ENCODE assay signal across 16 cellular contexts in the genomic region with DNA sequence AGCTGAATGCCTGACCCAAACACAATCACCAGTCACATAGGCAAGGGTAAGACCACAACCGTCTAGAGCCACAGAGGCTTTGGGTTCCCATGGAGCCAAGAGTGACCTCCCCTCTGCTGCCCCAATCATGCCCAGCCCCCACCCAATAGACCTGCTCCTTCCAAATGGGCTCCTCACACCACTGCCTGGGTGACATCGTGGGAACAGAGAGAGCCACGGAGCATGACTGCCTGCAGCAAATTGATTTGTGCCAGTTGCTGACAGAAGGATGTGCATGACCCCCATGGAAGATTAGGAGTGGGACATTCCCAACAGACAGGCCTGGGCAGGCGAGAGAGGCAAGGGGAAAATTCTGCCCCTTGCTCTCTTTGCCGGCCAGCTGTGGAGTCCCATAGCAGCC.
A peak's percentile ranks its signal among the peaks of the same experiment; 100 is the strongest.
DNase-seq lines count a peak whose midpoint lies in the region; ATAC-seq and TF ChIP-seq lines count a peak whose summit lies in the region.
"Had no signal": no experiment of that assay in that cellular context is flagged by ENCODE, and none has a peak within 500 bp of the region (broad histone marks: within the 10 kb centered on the region; RNA-seq: fewer than 3 reads in every experiment).

No MANE protein-coding gene starts in this region.

- H3K4me1 Mint-ChIP-seq in brain = peaks cover 31% of the 10 kb centered on the region

- H4K20me1 ChIP-seq in SK-N-SH (ENCODE audit: insufficient read depth) = peaks cover 5% of the 10 kb centered on the region; the same call in 1 of the 2 replicates

- H3K9ac ChIP-seq in SK-N-SH = no peak overlapping the region

- H3K4me1 ChIP-seq in SK-N-SH (ENCODE audit: control insufficient read depth in 1 of 2, insufficient read depth in 2 of 2, low read depth in 1 of 2, low read length in 1 of 2) (peaks cover 0 to 16% of the 10 kb centered on the region in 2 experiments; a peak in 2 of 4 replicates), thyroid gland (peaks cover 11 to 12% of the 10 kb centered on the region in 2 donors)
- H3K4me1 ChIP-seq: A549 had no signal

- H3K9me3 ChIP-seq in SK-N-SH = no peaks in the 10 kb centered on the region
- H3K9me3 ChIP-seq in thyroid gland = no peaks in the 10 kb centered on the region
- H3K9me3 ChIP-seq: A549, MG63 had no signal

- DNase-seq in SK-N-SH (peak; percentile 33), left kidney (ENCODE audit: low read depth, low spot score) (peak; percentile 68), thyroid gland (peak; percentile 33 to 59), erythroblast (lab: John Stamatoyannopoulos, UW) (no peak), HUDEP-2 (lab: John Stamatoyannopoulos, UW; ENCODE audit: unreplicated experiment in 76 of 76) (no peak)
- DNase-seq: CD4-positive, alpha-beta T cell; KG1; MG63; NCI-H1105 treated with DMSO at 0.1 percent for 48 hours; NCI-H187; NCI-H524; OCI-M1 had no signal

- no peak overlapping the region for H3K4me3 Mint-ChIP-seq in brain
- H3K4me3 Mint-ChIP-seq: CD4-positive, alpha-beta T cell had no signal

- TF ChIP-seq CTCF in SK-N-SH (IDR thresholded peaks at IDR 0.05) (no peak), brain (conservative IDR thresholded peaks at IDR 0.05) (no peak), thyroid gland (IDR thresholded peaks at IDR 0.05) (no peak)

- peak overlapping the region; percentile 13 to 78 (median 28) for H3K27ac Mint-ChIP-seq in brain
- H3K27ac Mint-ChIP-seq: CD4-positive, alpha-beta T cell had no signal

- TF ChIP-seq POLR2A in thyroid gland (IDR thresholded peaks at IDR 0.05) (no peak), erythroblast (IDR thresholded peaks at IDR 0.05; ENCODE audit: low read length) (no peak)

- intact Hi-C loops in thyroid gland (cut with DNase I) = no loop called here

- H3F3A ChIP-seq in SK-N-SH (replicated peaks; ENCODE audit: insufficient read depth) = peaks cover 5% of the 10 kb centered on the region

- H3K27ac ChIP-seq in SK-N-SH (ENCODE audit: low read depth in 2 of 2, low read length in 1 of 2) = no peak overlapping the region
- no peak overlapping the region for H3K27ac ChIP-seq in thyroid gland
- H3K27ac ChIP-seq: A549 had no signal

- H2AFZ ChIP-seq in SK-N-SH (ENCODE audit: low read depth) = no peak overlapping the region

- H3K9me2 ChIP-seq in SK-N-SH = no peaks in the 10 kb centered on the region

- H3K36me3 Mint-ChIP-seq in brain = no peaks in the 10 kb centered on the region

- TF ChIP-seq RAD21 in SK-N-SH (IDR thresholded peaks at IDR 0.05; ENCODE audit: low read length) = no peak

- no peak overlapping the region for H3K4me2 ChIP-seq in SK-N-SH
- H3K4me2 ChIP-seq: A549 had no signal

- no peaks in the 10 kb centered on the region for H3K79me2 ChIP-seq in SK-N-SH (ENCODE audit: insufficient read depth)

- no peak for ATAC-seq in SK-N-SH treated with all-trans-retinoic acid at 6 μM for 48 hours
- ATAC-seq in GM18498 (IDR thresholded peaks at IDR 0.05; ENCODE audit: unreplicated experiment) = no peak
- ATAC-seq: A549 had no signal

- 45% methylated on average over 4 of the region's 5 CpGs for WGBS in SK-N-SH (ENCODE audit: low lambda C conversion rate)
- WGBS in thyroid gland, 2 donors = 42 to 51% methylated on average over 5 of the region's 5 CpGs

- POLR2A ChIA-PET in SK-N-SH (lab: Yijun Ruan, JAX) = no interaction called here

- H3K36me3 ChIP-seq in SK-N-SH (replicated peaks in 1 of 2; ENCODE audit: control insufficient read depth in 1 of 2, insufficient read depth in 2 of 2, low read length in 1 of 2) = no peaks in the 10 kb centered on the region
- H3K36me3 ChIP-seq in thyroid gland = no peaks in the 10 kb centered on the region
- H3K36me3 ChIP-seq: MG63 had no signal

- H3K4me3 ChIP-seq in SK-N-SH (ENCODE audit: low read depth in 2 of 2, low read length in 1 of 2) = no peak overlapping the region
- H3K4me3 ChIP-seq in thyroid gland (replicated peaks in 1 of 3) = no peak overlapping the region
- H3K4me3 ChIP-seq: A549, MG63 had no signal

- TF ChIP-seq EP300 in SK-N-SH (IDR thresholded peaks at IDR 0.05; ENCODE audit: borderline replicate concordance in 1 of 2, low read depth in 1 of 2, low read length in 1 of 2) = no peak

- H3K27me3 ChIP-seq in SK-N-SH (ENCODE audit: insufficient read depth) = no peaks in the 10 kb centered on the region
- H3K27me3 ChIP-seq in thyroid gland = no peaks in the 10 kb centered on the region
- H3K27me3 ChIP-seq: MG63 had no signal

- CTCF ChIA-PET in SK-N-SH (lab: Yijun Ruan, JAX) = interaction anchor here (1.3 kb wide), 1 partner anchor 12 kb away, joined by 4 read pairs; no protein-coding TSS in a partner anchor

- H3K9me3 Mint-ChIP-seq in brain = peaks cover 0 to 2% (median 0%) of the 10 kb centered on the region in 5 experiments

- no peaks in the 10 kb centered on the region for H3K27me3 Mint-ChIP-seq in brain

TF ChIP-seq in SK-N-SH, 30 proteins besides CTCF, POLR2A, EP300 and RAD21:
- no peak for TF ChIP-seq ELF1 (IDR thresholded peaks at IDR 0.05)
- no peak for TF ChIP-seq YY1 (IDR thresholded peaks at IDR 0.05; ENCODE audit: low read depth)
- TF ChIP-seq, protein P1, sequence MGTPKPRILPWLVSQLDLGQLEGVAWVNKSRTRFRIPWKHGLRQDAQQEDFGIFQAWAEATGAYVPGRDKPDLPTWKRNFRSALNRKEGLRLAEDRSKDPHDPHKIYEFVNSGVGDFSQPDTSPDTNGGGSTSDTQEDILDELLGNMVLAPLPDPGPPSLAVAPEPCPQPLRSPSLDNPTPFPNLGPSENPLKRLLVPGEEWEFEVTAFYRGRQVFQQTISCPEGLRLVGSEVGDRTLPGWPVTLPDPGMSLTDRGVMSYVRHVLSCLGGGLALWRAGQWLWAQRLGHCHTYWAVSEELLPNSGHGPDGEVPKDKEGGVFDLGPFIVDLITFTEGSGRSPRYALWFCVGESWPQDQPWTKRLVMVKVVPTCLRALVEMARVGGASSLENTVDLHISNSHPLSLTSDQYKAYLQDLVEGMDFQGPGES (IDR thresholded peaks at IDR 0.05; ENCODE audit: low read depth, low read length) = no peak
- no peak for TF ChIP-seq TCF12 (IDR thresholded peaks at IDR 0.05)
- no peak for TF ChIP-seq GATA2 (CRISPR knock-in tag; IDR thresholded peaks at IDR 0.05)
- no peak for TF ChIP-seq RCOR1 (IDR thresholded peaks at IDR 0.05; ENCODE audit: low read length)
- no peak for TF ChIP-seq RFX5 (IDR thresholded peaks at IDR 0.05; ENCODE audit: low read length)
- TF ChIP-seq, protein P2, sequence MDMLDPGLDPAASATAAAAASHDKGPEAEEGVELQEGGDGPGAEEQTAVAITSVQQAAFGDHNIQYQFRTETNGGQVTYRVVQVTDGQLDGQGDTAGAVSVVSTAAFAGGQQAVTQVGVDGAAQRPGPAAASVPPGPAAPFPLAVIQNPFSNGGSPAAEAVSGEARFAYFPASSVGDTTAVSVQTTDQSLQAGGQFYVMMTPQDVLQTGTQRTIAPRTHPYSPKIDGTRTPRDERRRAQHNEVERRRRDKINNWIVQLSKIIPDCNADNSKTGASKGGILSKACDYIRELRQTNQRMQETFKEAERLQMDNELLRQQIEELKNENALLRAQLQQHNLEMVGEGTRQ (IDR thresholded peaks at IDR 0.05; ENCODE audit: borderline replicate concordance, low read depth, low read length) = no peak
- no peak for TF ChIP-seq FOXJ3 (CRISPR knock-in tag; IDR thresholded peaks at IDR 0.05)
- TF ChIP-seq TAF1 (IDR thresholded peaks at IDR 0.05; ENCODE audit: borderline replicate concordance, low read depth, low read length) = no peak
- no peak for TF ChIP-seq JUND (IDR thresholded peaks at IDR 0.05)

TF ChIP-seq in SK-N-SH treated with all-trans-retinoic acid at 6 μM for 48 hours, 23 proteins besides CTCF, POLR2A, EP300 and RAD21 (continues in another document):
- TF ChIP-seq, protein P3, sequence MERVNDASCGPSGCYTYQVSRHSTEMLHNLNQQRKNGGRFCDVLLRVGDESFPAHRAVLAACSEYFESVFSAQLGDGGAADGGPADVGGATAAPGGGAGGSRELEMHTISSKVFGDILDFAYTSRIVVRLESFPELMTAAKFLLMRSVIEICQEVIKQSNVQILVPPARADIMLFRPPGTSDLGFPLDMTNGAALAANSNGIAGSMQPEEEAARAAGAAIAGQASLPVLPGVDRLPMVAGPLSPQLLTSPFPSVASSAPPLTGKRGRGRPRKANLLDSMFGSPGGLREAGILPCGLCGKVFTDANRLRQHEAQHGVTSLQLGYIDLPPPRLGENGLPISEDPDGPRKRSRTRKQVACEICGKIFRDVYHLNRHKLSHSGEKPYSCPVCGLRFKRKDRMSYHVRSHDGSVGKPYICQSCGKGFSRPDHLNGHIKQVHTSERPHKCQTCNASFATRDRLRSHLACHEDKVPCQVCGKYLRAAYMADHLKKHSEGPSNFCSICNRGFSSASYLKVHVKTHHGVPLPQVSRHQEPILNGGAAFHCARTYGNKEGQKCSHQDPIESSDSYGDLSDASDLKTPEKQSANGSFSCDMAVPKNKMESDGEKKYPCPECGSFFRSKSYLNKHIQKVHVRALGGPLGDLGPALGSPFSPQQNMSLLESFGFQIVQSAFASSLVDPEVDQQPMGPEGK (CRISPR knock-in tag; IDR thresholded peaks at IDR 0.05; ENCODE audit: borderline replicate concordance) = no peak
- TF ChIP-seq ISL1 (CRISPR knock-in tag; IDR thresholded peaks at IDR 0.05) (no peak), ARNTL (CRISPR knock-in tag; IDR thresholded peaks at IDR 0.05; ENCODE audit: borderline replicate concordance, low read depth) (no peak), BACH2 (CRISPR knock-in tag; IDR thresholded peaks at IDR 0.05; ENCODE audit: borderline replicate concordance) (no peak), RARB (CRISPR knock-in tag; IDR thresholded peaks at IDR 0.05) (no peak)
- TF ChIP-seq, protein P4, sequence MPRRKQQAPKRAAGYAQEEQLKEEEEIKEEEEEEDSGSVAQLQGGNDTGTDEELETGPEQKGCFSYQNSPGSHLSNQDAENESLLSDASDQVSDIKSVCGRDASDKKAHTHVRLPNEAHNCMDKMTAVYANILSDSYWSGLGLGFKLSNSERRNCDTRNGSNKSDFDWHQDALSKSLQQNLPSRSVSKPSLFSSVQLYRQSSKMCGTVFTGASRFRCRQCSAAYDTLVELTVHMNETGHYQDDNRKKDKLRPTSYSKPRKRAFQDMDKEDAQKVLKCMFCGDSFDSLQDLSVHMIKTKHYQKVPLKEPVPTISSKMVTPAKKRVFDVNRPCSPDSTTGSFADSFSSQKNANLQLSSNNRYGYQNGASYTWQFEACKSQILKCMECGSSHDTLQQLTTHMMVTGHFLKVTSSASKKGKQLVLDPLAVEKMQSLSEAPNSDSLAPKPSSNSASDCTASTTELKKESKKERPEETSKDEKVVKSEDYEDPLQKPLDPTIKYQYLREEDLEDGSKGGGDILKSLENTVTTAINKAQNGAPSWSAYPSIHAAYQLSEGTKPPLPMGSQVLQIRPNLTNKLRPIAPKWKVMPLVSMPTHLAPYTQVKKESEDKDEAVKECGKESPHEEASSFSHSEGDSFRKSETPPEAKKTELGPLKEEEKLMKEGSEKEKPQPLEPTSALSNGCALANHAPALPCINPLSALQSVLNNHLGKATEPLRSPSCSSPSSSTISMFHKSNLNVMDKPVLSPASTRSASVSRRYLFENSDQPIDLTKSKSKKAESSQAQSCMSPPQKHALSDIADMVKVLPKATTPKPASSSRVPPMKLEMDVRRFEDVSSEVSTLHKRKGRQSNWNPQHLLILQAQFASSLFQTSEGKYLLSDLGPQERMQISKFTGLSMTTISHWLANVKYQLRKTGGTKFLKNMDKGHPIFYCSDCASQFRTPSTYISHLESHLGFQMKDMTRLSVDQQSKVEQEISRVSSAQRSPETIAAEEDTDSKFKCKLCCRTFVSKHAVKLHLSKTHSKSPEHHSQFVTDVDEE (CRISPR knock-in tag; IDR thresholded peaks at IDR 0.05) = no peak

Comparison
In these comparisons a context has a peak if more than half of its experiments do, and no peak if none do; other contexts are left out.
1. DNase-seq: peak in SK-N-SH (single experiment), left kidney (single experiment) and thyroid gland (2 of 2); none in erythroblast (0 of 2) and HUDEP-2 (0 of 76).